ENCODE assay signal across 20 cellular contexts in genomic region chr18:61402761-61403160, GRCh38.
DNase-seq lines count a peak whose midpoint lies in the region; FAIRE-seq and TF ChIP-seq lines count a peak whose summit lies in the region.
"Had no signal": no experiment of that assay in that cellular context is flagged by ENCODE, and none has a peak within 500 bp of the region (broad histone marks: within the 10 kb centered on the region; RNA-seq: fewer than 3 reads in every experiment).

No MANE protein-coding gene starts in this region.

- POLR2A ChIA-PET in BJ (lab: Charles Lee): no interaction called here

- H3K27me3 ChIP-seq in BJ (ENCODE audit: control insufficient read depth, insufficient read depth, low read length): no peaks in the 10 kb centered on the region

- peak; percentile 31 for FAIRE-seq in endometrium (lab: Jason Lieb, UNC)
- FAIRE-seq: A204.1, GM12892, HepG2 had no signal

- no peak for TF ChIP-seq CTCF in BJ (IDR thresholded peaks at IDR 0.05; ENCODE audit: insufficient read depth, low read depth, low read length)
- no peak for TF ChIP-seq CTCF in fibroblast of the aortic adventitia (IDR thresholded peaks at IDR 0.05; ENCODE audit: insufficient read depth, low read length)

- peak; percentile 31 for DNase-seq in BJ (ENCODE audit: low read depth)
- DNase-seq in fibroblast of the aortic adventitia (ENCODE audit: low read depth): peak; percentile 29
- no peak for DNase-seq in activated gamma-delta T cell (lab: John Stamatoyannopoulos, UW)
- no peak for DNase-seq in ecto neural progenitor cell (ENCODE audit: low spot score)
- DNase-seq in NCI-H510A treated with DMSO at 0.1 percent for 48 hours (lab: John Stamatoyannopoulos, UW): no peak
- no peak for DNase-seq in SK-N-DZ (ENCODE audit: low spot score)
- DNase-seq: ACHN; C1 segment of cervical spinal cord; CD4-positive, CD25-positive, alpha-beta regulatory T cell; CD8-positive, alpha-beta memory T cell; COR-L47; DMS 273 treated with DMSO at 0.1 percent for 48 hours; GDM1; GM23248; KBM-7 had no signal

- no peaks in the 10 kb centered on the region for H3K36me3 ChIP-seq in BJ (ENCODE audit: control insufficient read depth, insufficient read depth, low read length)
- H3K36me3 ChIP-seq: HAP-1 had no signal

- H3K4me3 ChIP-seq in BJ (ENCODE audit: low read depth, low read length): no peak overlapping the region
- no peak overlapping the region for H3K4me3 ChIP-seq in fibroblast of the aortic adventitia (ENCODE audit: low read depth, low read length)
- H3K4me3 ChIP-seq: GM23248, HAP-1 had no signal

- CTCF ChIA-PET in BJ (lab: Yijun Ruan, JAX): no interaction called here

Comparison
In these comparisons a context has a peak if more than half of its experiments do, and no peak if none do; other contexts are left out.
1. DNase-seq: peak in BJ (single experiment) and fibroblast of the aortic adventitia (single experiment); none in activated gamma-delta T cell (single experiment), ecto neural progenitor cell (single experiment), NCI-H510A treated with DMSO at 0.1 percent for 48 hours (single experiment) and SK-N-DZ (single experiment).